ENCODE assay signal across 1 cellular context in the genomic region with DNA sequence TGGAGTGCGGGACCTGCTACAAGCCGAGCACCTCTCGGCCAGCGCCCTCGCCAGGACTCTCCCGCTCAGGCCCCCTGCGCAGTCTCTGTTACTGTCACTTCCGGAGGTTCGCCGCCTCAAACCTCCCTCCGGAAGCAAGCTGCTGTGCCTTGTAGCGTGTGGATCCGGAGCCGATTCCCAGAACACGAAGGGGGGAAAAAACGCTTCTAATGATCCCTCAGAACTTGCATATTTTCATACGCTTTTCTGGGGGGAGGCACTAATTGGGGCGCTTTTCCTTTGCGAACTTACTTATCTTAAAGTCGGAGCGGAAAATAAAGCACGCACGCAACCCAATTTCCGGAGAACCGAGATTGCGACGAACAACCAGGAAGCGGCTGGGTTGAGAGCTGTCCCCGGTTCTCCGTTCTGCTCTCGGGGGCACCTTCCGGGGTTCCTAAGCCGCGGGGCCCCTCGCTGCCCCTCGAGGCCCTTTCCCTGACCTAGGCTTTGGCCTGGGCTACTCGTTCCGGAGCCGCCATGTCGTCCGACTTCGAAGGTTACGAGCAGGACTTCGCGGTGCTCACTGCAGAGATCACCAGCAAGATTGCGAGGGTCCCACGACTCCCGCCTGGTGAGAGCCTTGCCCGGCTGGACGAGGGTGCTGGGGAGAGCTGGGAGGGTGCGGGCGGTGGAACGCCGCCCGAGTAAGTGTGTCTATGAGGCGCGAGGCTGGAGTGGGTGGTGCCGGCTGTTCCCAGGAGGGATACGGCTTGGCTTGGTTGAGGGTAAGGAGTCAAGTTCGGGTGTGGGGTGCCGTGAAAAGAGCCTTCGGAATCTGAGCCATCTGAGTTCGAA.
TF ChIP-seq lines count a peak whose summit lies in the region.

A gene (plus strand): TSS at position 361 of the 837 bp plus-strand sequence. CDS start 159 bp downstream, at position 520.
A gene with protein sequence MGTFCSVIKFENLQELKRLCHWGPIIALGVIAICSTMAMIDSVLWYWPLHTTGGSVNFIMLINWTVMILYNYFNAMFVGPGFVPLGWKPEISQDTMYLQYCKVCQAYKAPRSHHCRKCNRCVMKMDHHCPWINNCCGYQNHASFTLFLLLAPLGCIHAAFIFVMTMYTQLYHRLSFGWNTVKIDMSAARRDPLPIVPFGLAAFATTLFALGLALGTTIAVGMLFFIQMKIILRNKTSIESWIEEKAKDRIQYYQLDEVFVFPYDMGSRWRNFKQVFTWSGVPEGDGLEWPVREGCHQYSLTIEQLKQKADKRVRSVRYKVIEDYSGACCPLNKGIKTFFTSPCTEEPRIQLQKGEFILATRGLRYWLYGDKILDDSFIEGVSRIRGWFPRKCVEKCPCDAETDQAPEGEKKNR (minus strand): TSS at position 60 of the 837 bp plus-strand sequence. CDS start 1,478 bp downstream, outside the sequence.

TF ChIP-seq in H1, 55 proteins besides CTCF, POLR2A, EP300 and RAD21 (continued from another document):
- TF ChIP-seq ASH2L (IDR thresholded peaks at IDR 0.05; ENCODE audit: low read length) (peak; percentile 99), MAFK (IDR thresholded peaks at IDR 0.05; ENCODE audit: low read depth, low read length) (no peak), NANOG (IDR thresholded peaks at IDR 0.05; ENCODE audit: insufficient read depth, low read depth, low read length, poor library complexity, severe bottlenecking) (no peak), POU5F1 (IDR thresholded peaks at IDR 0.05; ENCODE audit: low read depth, low read length) (no peak), RFX5 (IDR thresholded peaks at IDR 0.05; ENCODE audit: borderline replicate concordance, low read depth, low read length) (no peak), RBBP5 (IDR thresholded peaks at IDR 0.05; ENCODE audit: borderline replicate concordance, low read depth, low read length) (peak; percentile 96)
